In genomic region chr19:46787331-46788100, GRCh38 we compare ENCODE assay signal across 1 cellular context.
TF ChIP-seq lines count a peak whose summit lies in the region.

No MANE protein-coding gene starts in this region.

TF ChIP-seq in HepG2, 621 proteins besides CTCF, POLR2A, EP300 and RAD21 (continued from another document and continues in another):
- TF ChIP-seq ZNF407 (CRISPR knock-in tag; IDR thresholded peaks at IDR 0.05; ENCODE audit: not compliant biosample characterization) (no peak), ZNF780A (CRISPR knock-in tag; IDR thresholded peaks at IDR 0.05) (no peak), MBD4 (IDR thresholded peaks at IDR 0.05; ENCODE audit: borderline replicate concordance, low read length) (no peak), ZNF646 (CRISPR knock-in tag; IDR thresholded peaks at IDR 0.05) (no peak), TIGD3 (CRISPR knock-in tag; IDR thresholded peaks at IDR 0.05; ENCODE audit: borderline replicate concordance) (no peak), ZC3H13 (CRISPR knock-in tag; IDR thresholded peaks at IDR 0.05) (peak; percentile 96), JUND (CRISPR knock-in tag; IDR thresholded peaks at IDR 0.05) (no peak), DZIP1 (CRISPR knock-in tag; IDR thresholded peaks at IDR 0.05) (0 out of 2 replicates have a peak, but pooled peaks have one; percentile 37), ZNF737 (CRISPR knock-in tag; IDR thresholded peaks at IDR 0.05; ENCODE audit: borderline replicate concordance) (no peak), ZNF441 (CRISPR knock-in tag; IDR thresholded peaks at IDR 0.05; ENCODE audit: borderline replicate concordance) (0 out of 2 replicates have a peak, but pooled peaks have one; percentile 18), ZNF83 (CRISPR knock-in tag; IDR thresholded peaks at IDR 0.05; ENCODE audit: borderline replicate concordance) (no peak), MAF1 (CRISPR knock-in tag; IDR thresholded peaks at IDR 0.05; ENCODE audit: borderline replicate concordance) (0 out of 2 replicates have a peak, but pooled peaks have one; percentile 4), ZHX2 (IDR thresholded peaks at IDR 0.05; ENCODE audit: low read depth) (no peak), ZHX2 (CRISPR knock-in tag; IDR thresholded peaks at IDR 0.05; ENCODE audit: borderline replicate concordance) (no peak), ZFX (CRISPR knock-in tag; IDR thresholded peaks at IDR 0.05; ENCODE audit: low read depth) (peak; percentile 25), SNAPC2 (CRISPR knock-in tag; IDR thresholded peaks at IDR 0.05) (no peak), ZNF710 (CRISPR knock-in tag; IDR thresholded peaks at IDR 0.05; ENCODE audit: borderline replicate concordance) (no peak), HINFP (CRISPR knock-in tag; IDR thresholded peaks at IDR 0.05; ENCODE audit: low read depth) (no peak), CHCHD3 (CRISPR knock-in tag; IDR thresholded peaks at IDR 0.05) (no peak), POLR2AphosphoS2 (IDR thresholded peaks at IDR 0.05; ENCODE audit: low read depth, low read length) (no peak)
